Comparison of ENCODE assay signal across 1 cellular context in genomic region chr5:54829686-54830085, GRCh38.
TF ChIP-seq lines count a peak whose summit lies in the region.

No MANE protein-coding gene starts in this region.

TF ChIP-seq in IMR-90, 13 proteins besides CTCF, POLR2A, EP300 and RAD21 (continued from another document):
- TF ChIP-seq MXI1 (IDR thresholded peaks at IDR 0.05; ENCODE audit: borderline replicate concordance, low read depth, low read length): no peak
- TF ChIP-seq USF2 (IDR thresholded peaks at IDR 0.05; ENCODE audit: low read depth, low read length): no peak
- no peak for TF ChIP-seq CEBPB (IDR thresholded peaks at IDR 0.05; ENCODE audit: low read depth, low read length)
- TF ChIP-seq NFE2L2 (IDR thresholded peaks at IDR 0.05; ENCODE audit: low read depth, low read length): no peak
- no peak for TF ChIP-seq BHLHE40 (IDR thresholded peaks at IDR 0.05; ENCODE audit: low read depth, low read length)
- no peak for TF ChIP-seq FOS (IDR thresholded peaks at IDR 0.05; ENCODE audit: low read depth, low read length)
TF ChIP-seq in IMR-90: peak in this region for 0.
